Comparison of ENCODE assay signal across 1 cellular context in the genomic region with DNA sequence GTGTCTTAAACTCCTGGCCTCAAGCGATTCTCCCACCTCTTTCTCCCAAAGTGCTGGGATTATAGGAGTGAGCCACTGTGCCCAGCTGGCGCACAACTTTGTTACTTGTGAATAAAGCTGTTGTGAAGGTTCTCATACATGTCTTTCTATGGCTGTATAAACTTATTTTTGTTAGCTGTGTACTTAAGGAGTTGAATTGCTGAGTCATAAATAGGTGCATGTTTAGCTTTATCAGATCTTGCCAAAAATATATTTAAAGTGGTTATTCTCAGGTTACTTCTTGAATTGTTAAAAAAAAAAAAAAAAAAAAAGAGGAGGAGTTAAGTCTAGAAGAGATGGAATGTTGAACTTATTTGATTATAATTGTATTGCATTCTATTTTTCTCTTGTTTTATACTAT.
TF ChIP-seq lines count a peak whose summit lies in the region.

No MANE protein-coding gene starts in this region.

TF ChIP-seq in K562, 482 proteins besides CTCF, POLR2A, EP300 and RAD21 (continued from another document):
- no peak for TF ChIP-seq RREB1 (CRISPR knock-in tag; IDR thresholded peaks at IDR 0.05)
- TF ChIP-seq RBBP5 (IDR thresholded peaks at IDR 0.05; ENCODE audit: borderline replicate concordance, insufficient read depth, low read length, poor library complexity, severe bottlenecking) = no peak
- TF ChIP-seq, protein P1, sequence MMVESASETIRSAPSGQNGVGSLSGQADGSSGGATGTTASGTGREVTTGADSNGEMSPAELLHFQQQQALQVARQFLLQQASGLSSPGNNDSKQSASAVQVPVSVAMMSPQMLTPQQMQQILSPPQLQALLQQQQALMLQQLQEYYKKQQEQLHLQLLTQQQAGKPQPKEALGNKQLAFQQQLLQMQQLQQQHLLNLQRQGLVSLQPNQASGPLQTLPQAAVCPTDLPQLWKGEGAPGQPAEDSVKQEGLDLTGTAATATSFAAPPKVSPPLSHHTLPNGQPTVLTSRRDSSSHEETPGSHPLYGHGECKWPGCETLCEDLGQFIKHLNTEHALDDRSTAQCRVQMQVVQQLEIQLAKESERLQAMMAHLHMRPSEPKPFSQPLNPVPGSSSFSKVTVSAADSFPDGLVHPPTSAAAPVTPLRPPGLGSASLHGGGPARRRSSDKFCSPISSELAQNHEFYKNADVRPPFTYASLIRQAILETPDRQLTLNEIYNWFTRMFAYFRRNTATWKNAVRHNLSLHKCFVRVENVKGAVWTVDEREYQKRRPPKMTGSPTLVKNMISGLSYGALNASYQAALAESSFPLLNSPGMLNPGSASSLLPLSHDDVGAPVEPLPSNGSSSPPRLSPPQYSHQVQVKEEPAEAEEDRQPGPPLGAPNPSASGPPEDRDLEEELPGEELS (CRISPR knock-in tag; IDR thresholded peaks at IDR 0.05; ENCODE audit: borderline replicate concordance) = no peak
- no peak for TF ChIP-seq ZNF586 (CRISPR knock-in tag; conservative IDR thresholded peaks at IDR 0.05)
- TF ChIP-seq XRCC4 (IDR thresholded peaks at IDR 0.05; ENCODE audit: extremely low read depth, insufficient read depth, insufficient read length) = no peak
- TF ChIP-seq ZNF316 (IDR thresholded peaks at IDR 0.05) = 0 out of 2 replicates have a peak, but pooled peaks have one; percentile 21
- TF ChIP-seq MAFG (tag; conservative IDR thresholded peaks at IDR 0.05) = peak; percentile 25; the same call in 1 of the 2 replicates
- peak; percentile 8; the same call in 1 of the 2 replicates for TF ChIP-seq NFE2L1 (tag; IDR thresholded peaks at IDR 0.05; ENCODE audit: borderline replicate concordance, low read depth)
